In the genomic region with DNA sequence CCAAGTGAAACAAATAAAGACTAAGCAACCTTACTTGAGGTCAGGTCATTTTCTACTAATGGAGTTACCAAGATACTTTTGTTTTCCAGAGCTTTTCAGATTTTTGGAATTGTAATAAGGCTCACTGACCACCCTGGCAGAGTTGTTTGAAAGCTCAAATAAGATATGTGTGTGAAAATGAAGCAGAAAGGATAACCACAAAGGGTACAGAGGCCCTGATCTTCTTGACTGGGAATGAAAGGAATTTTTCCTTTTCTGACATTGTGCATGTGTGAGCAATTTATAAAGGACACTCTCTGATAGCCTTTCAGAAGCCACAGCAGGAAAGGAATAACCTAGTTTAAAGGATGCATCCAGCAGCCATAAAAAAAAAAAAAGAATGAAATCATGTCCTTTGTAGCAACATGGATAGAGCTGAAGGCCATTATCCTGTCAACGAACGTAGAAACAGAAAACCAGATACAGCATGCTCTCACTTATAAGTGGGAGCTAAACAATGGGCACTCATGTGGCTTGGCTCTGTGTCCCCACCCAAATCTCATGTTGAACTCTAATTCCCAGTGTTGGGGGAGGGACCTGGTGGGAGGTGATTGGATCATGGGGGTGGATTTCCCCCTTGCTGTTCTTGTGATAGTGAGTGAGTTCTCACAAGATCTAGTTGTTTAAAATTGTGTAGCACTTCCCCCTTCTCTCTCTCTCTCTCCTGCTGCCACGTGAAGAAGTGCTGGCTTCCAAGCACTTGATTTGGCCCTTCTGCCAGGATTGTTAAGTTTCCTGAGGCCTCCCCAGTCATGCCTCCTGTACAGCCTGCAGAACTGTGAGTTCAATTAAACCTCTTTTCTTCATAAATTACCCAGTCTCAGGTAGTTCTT, we compare ENCODE assay signal across 23 cellular contexts. TPM values are rescaled to one million over a fixed set of nuclear protein-coding genes. Genes with fewer than 3 reads are reported as not detected.
A peak's percentile ranks its signal among the peaks of the same experiment; 100 is the strongest.
DNase-seq lines count a peak whose midpoint lies in the region; ATAC-seq and TF ChIP-seq lines count a peak whose summit lies in the region.
"Had no signal": no experiment of that assay in that cellular context is flagged by ENCODE, and none has a peak within 500 bp of the region (broad histone marks: within the 10 kb centered on the region; RNA-seq: fewer than 3 reads in every experiment).

No MANE protein-coding gene starts in this region.

- no peak overlapping the region for H3K27ac Mint-ChIP-seq in neural crest cell (ENCODE audit: unreplicated experiment)
- H3K27ac Mint-ChIP-seq: activated CD4-positive, alpha-beta memory T cell treated with anti-CD3 and anti-CD28 coated beads, Interleukin-2, amount 10 ng/mL, durations not matched to agents 7 days and 5 days; activated naive CD4-positive, alpha-beta T cell treated with anti-CD3 and anti-CD28 coated beads for 36 hours had no signal

- no peaks in the 10 kb centered on the region for H3K27me3 ChIP-seq in vagina
- H3K27me3 ChIP-seq: ascending aorta, esophagus muscularis mucosa, neutrophil, thyroid gland had no signal

- no peaks in the 10 kb centered on the region for H3K9me3 Mint-ChIP-seq in neural crest cell
- H3K9me3 Mint-ChIP-seq: activated CD4-positive, alpha-beta memory T cell treated with anti-CD3 and anti-CD28 coated beads, Interleukin-2, amount 10 ng/mL, durations not matched to agents 7 days and 5 days; CD8-positive, alpha-beta memory T cell had no signal

- H3K27ac ChIP-seq in 22Rv1 = peak overlapping the region; percentile 97
- no peak overlapping the region for H3K27ac ChIP-seq in vagina
- H3K27ac ChIP-seq: ascending aorta, neutrophil, thyroid gland had no signal

- H3K27me3 Mint-ChIP-seq in neural crest cell (ENCODE audit: low read depth) = no peaks in the 10 kb centered on the region
- H3K27me3 Mint-ChIP-seq: activated CD4-positive, alpha-beta memory T cell treated with anti-CD3 and anti-CD28 coated beads, Interleukin-2, amount 10 ng/mL, durations not matched to agents 7 days and 5 days had no signal

- intact Hi-C loops in vagina (cut with DNase I) = loop anchor here (5.0 to 10.0 kb wide), 4 partner anchors 38 to 200 kb away; a partner anchor contains a TSS

- peaks cover 41% of the 10 kb centered on the region for H3K4me1 ChIP-seq in vagina

- TF ChIP-seq CTCF in 22Rv1 (IDR thresholded peaks at IDR 0.05) (no peak), neural crest cell (conservative IDR thresholded peaks at IDR 0.05) (no peak), vagina (IDR thresholded peaks at IDR 0.05) (no peak)

- ATAC-seq in HG03342 (IDR thresholded peaks at IDR 0.05; ENCODE audit: unreplicated experiment) = no peak
- ATAC-seq in HG02763 (IDR thresholded peaks at IDR 0.05; ENCODE audit: unreplicated experiment) = no peak
- ATAC-seq: right cardiac atrium had no signal

- no peaks in the 10 kb centered on the region for H3K36me3 ChIP-seq in vagina
- H3K36me3 ChIP-seq: ascending aorta, esophagus muscularis mucosa, neutrophil, thyroid gland had no signal

- no peak for TF ChIP-seq POLR2A in vagina (IDR thresholded peaks at IDR 0.05)

- no peaks in the 10 kb centered on the region for H3K9me3 ChIP-seq in vagina
- H3K9me3 ChIP-seq: ascending aorta, esophagus muscularis mucosa, neutrophil, thyroid gland had no signal

- H3K4me3 Mint-ChIP-seq in neural crest cell = peak overlapping the region; percentile 29
- H3K4me3 Mint-ChIP-seq: activated CD4-positive, alpha-beta memory T cell treated with anti-CD3 and anti-CD28 coated beads, Interleukin-2, amount 10 ng/mL, durations not matched to agents 7 days and 5 days; activated naive CD4-positive, alpha-beta T cell treated with anti-CD3 and anti-CD28 coated beads for 36 hours had no signal

- H3K36me3 Mint-ChIP-seq in neural crest cell (ENCODE audit: low read depth) = no peaks in the 10 kb centered on the region

- no peak overlapping the region for H3K4me3 ChIP-seq in vagina
- H3K4me3 ChIP-seq: ascending aorta, esophagus muscularis mucosa, thyroid gland had no signal

- DNase-seq in EL (peak; percentile 35), astrocyte of the hippocampus (ENCODE audit: low read depth, low spot score) (peak; percentile 70), neural crest cell (ENCODE audit: low read depth, low spot score) (no peak), vagina (ENCODE audit: extremely low spot score in 2 of 2) (no peak)
- no peak for DNase-seq in stimulated activated naive CD4-positive, alpha-beta T cell (lab: John Stamatoyannopoulos, UW)
- DNase-seq: activated CD4-positive, alpha-beta memory T cell treated with anti-CD3 and anti-CD28 coated beads, Interleukin-2, amount 10 ng/mL, durations not matched to agents 7 days and 5 days; activated naive CD4-positive, alpha-beta T cell treated with anti-CD3 and anti-CD28 coated beads for 36 hours; CD8-positive, alpha-beta memory T cell; DMS79; effector memory CD4-positive, alpha-beta T cell; GOT3; NCI-H1694 treated with DMSO at 0.1 percent for 48 hours; NCI-H446 treated with DMSO at 0.1 percent for 48 hours; right cardiac atrium; RPMI8226; T1000; thyroid gland had no signal

- H3K4me1 Mint-ChIP-seq in neural crest cell = peaks cover 40% of the 10 kb centered on the region

RNA-seq across cellular contexts. Expression of a gene that starts 3.1 kb away (rescaled TPM):
- 480 and 482 TPM in 2 replicates for total RNA-seq in neural crest cell
- 120 TPM for total RNA-seq in vagina

RNA-seq across cellular contexts. Expression of a gene that starts 35.4 kb away (rescaled TPM):
- 15.4 and 15.8 TPM in 2 replicates for total RNA-seq in neural crest cell
- total RNA-seq in vagina = 142 TPM

Comparison
In these comparisons a context has a peak if more than half of its experiments do, and no peak if none do; other contexts are left out.
1. DNase-seq: peak in EL (single experiment) and astrocyte of the hippocampus (single experiment); none in neural crest cell (single experiment), stimulated activated naive CD4-positive, alpha-beta T cell (0 of 6) and vagina (0 of 2).